Comparison of ENCODE assay signal across 20 cellular contexts in the genomic region with DNA sequence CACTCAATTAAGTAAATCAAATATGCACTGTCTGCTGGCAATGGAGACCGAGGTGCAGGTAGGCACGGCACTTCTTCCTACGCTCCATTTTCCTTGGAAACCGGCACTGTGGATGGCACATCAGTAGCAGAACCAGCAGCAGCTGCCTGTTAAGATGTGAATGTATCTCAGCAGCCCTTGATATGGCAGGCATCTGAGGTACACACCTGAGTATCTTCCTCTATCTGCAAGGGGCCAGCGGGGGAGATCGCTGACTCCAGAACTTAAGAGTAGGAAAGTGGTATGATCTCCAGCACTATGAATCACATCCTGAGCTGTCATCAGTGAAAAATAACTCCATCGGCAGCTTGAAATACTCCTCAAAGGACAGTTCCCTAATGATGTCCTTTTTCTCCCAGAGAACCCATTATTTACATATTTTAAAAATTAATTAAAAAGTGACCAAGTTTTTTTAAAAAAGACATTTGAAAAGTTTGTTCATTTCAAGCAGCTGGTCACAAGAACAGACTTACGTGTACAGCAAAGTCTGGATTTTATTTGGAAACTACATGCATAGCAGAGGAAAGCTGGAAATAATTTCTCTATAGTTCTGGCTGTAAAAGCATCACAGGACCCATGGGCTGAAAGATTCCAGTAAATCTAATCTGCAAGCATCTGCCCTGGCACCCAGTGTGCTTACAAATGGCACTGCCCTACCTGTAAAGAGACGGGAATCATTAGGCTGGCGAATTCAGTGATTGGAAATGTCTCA.
A peak's percentile ranks its signal among the peaks of the same experiment; 100 is the strongest.
DNase-seq lines count a peak whose midpoint lies in the region; ATAC-seq and TF ChIP-seq lines count a peak whose summit lies in the region.
"Had no signal": no experiment of that assay in that cellular context is flagged by ENCODE, and none has a peak within 500 bp of the region (broad histone marks: within the 10 kb centered on the region; RNA-seq: fewer than 3 reads in every experiment).

No MANE protein-coding gene starts in this region.

- peak; percentile 66 for ATAC-seq in SK-N-SH treated with all-trans-retinoic acid at 6 μM for 48 hours
- no peak for ATAC-seq in naive thymus-derived CD8-positive, alpha-beta T cell
- ATAC-seq: foreskin keratinocyte; natural killer cell treated with Interleukin-12 subunit alpha and Interleukin-12 subunit beta and Interleukin-15 and Interleukin-18, amount 100 ng/mL, for 72 hours had no signal

- H3K27ac ChIP-seq in subcutaneous abdominal adipose tissue (ENCODE audit: low read depth, low read length) (peak overlapping the region; percentile 39), Karpas-422 (ENCODE audit: low read length) (no peak overlapping the region)
- H3K27ac ChIP-seq: 22Rv1, foreskin keratinocyte had no signal

- no peaks in the 10 kb centered on the region for H3K9me3 ChIP-seq in subcutaneous abdominal adipose tissue (ENCODE audit: control insufficient read depth in 5 of 5, low read length in 5 of 5)
- H3K9me3 ChIP-seq in Karpas-422 (ENCODE audit: low read length), result no peaks in the 10 kb centered on the region
- H3K9me3 ChIP-seq: HAP-1 had no signal

- H3K27ac Mint-ChIP-seq in activated CD4-positive, alpha-beta T cell treated with anti-CD3 and anti-CD28 coated beads, Interleukin-2, amount 10 ng/mL, durations not matched to agents 24 days and 14 days, result no peak overlapping the region
- no peak overlapping the region for H3K27ac Mint-ChIP-seq in activated CD4-positive, alpha-beta T cell treated with anti-CD3 and anti-CD28 coated beads, Interleukin-2, amount 10 ng/mL, durations not matched to agents 7 days and 5 days
- no peak overlapping the region for H3K27ac Mint-ChIP-seq in naive thymus-derived CD8-positive, alpha-beta T cell
- H3K27ac Mint-ChIP-seq: activated B cell treated with CpG ODN at 0.5 μM for 24 hours; CD8-positive, alpha-beta memory T cell; natural killer cell treated with Interleukin-12 subunit alpha and Interleukin-12 subunit beta and Interleukin-15 and Interleukin-18, amount 100 ng/mL, for 72 hours had no signal

- H3K4me3 ChIP-seq in fibroblast of pulmonary artery (replicated peaks; ENCODE audit: low read depth, low read length), result no peak overlapping the region
- peak overlapping the region in 3 of 5 donors; percentile 34 to 60 (median 36) for H3K4me3 ChIP-seq in subcutaneous abdominal adipose tissue (ENCODE audit: low read depth in 1 of 5, low read length in 5 of 5)
- no peak overlapping the region for H3K4me3 ChIP-seq in Karpas-422 (ENCODE audit: low read length)
- H3K4me3 ChIP-seq: HAP-1 had no signal

- H3K36me3 ChIP-seq in subcutaneous abdominal adipose tissue (ENCODE audit: control insufficient read depth in 5 of 5, insufficient read depth in 5 of 5, low read length in 5 of 5) (no peaks in the 10 kb centered on the region), Karpas-422 (ENCODE audit: insufficient read depth, low read length) (no peaks in the 10 kb centered on the region)
- H3K36me3 ChIP-seq: HAP-1 had no signal

- intact Hi-C loops in activated CD4-positive, alpha-beta T cell treated with anti-CD3 and anti-CD28 coated beads, Interleukin-2, amount 10 ng/mL, durations not matched to agents 24 days and 14 days (cut with micrococcal nuclease), result no loop called here

- H3K9me3 Mint-ChIP-seq in activated CD4-positive, alpha-beta T cell treated with anti-CD3 and anti-CD28 coated beads, Interleukin-2, amount 10 ng/mL, durations not matched to agents 24 days and 14 days, result no peaks in the 10 kb centered on the region
- H3K9me3 Mint-ChIP-seq in activated CD4-positive, alpha-beta T cell treated with anti-CD3 and anti-CD28 coated beads, Interleukin-2, amount 10 ng/mL, durations not matched to agents 7 days and 5 days, result no peaks in the 10 kb centered on the region
- no peaks in the 10 kb centered on the region for H3K9me3 Mint-ChIP-seq in naive thymus-derived CD8-positive, alpha-beta T cell
- H3K9me3 Mint-ChIP-seq: activated B cell treated with CpG ODN at 0.5 μM for 24 hours; CD8-positive, alpha-beta memory T cell had no signal

- H4K20me1 ChIP-seq in Karpas-422 (ENCODE audit: insufficient read depth, low read depth, low read length), result no peaks in the 10 kb centered on the region

- H3K9ac ChIP-seq in subcutaneous abdominal adipose tissue (ENCODE audit: low read length in 5 of 5), result no peak overlapping the region
- no peak overlapping the region for H3K9ac ChIP-seq in Karpas-422 (ENCODE audit: low read length)

- H3K4me3 Mint-ChIP-seq in activated CD4-positive, alpha-beta T cell treated with anti-CD3 and anti-CD28 coated beads, Interleukin-2, amount 10 ng/mL, durations not matched to agents 24 days and 14 days, result no peak overlapping the region
- H3K4me3 Mint-ChIP-seq in activated CD4-positive, alpha-beta T cell treated with anti-CD3 and anti-CD28 coated beads, Interleukin-2, amount 10 ng/mL, durations not matched to agents 7 days and 5 days, result no peak overlapping the region
- H3K4me3 Mint-ChIP-seq in naive thymus-derived CD8-positive, alpha-beta T cell, result no peak overlapping the region
- H3K4me3 Mint-ChIP-seq: activated B cell treated with CpG ODN at 0.5 μM for 24 hours; CD8-positive, alpha-beta memory T cell; natural killer cell treated with Interleukin-12 subunit alpha and Interleukin-12 subunit beta and Interleukin-15 and Interleukin-18, amount 100 ng/mL, for 72 hours had no signal

- H3K9me2 ChIP-seq in Karpas-422 (replicated peaks; ENCODE audit: insufficient read depth, low read length), result no peaks in the 10 kb centered on the region

- no peak overlapping the region for H3K4me2 ChIP-seq in Karpas-422 (ENCODE audit: low read depth, low read length, poor library complexity, severe bottlenecking)

- no peak for TF ChIP-seq CTCF in fibroblast of pulmonary artery (IDR thresholded peaks at IDR 0.05; ENCODE audit: low read length, missing control alignments)

- POLR2A ChIA-PET in activated CD4-positive, alpha-beta T cell treated with anti-CD3 and anti-CD28 coated beads, Interleukin-2, amount 10 ng/mL, durations not matched to agents 7 days and 5 days (lab: Charles Lee), result no interaction called here
- POLR2A ChIA-PET in naive thymus-derived CD8-positive, alpha-beta T cell (lab: Charles Lee), result no interaction called here

- H3K4me1 ChIP-seq in subcutaneous abdominal adipose tissue (ENCODE audit: control insufficient read depth in 5 of 5, insufficient read depth in 5 of 5, low read length in 5 of 5) (peaks cover 5 to 35% (median 18%) of the 10 kb centered on the region in 5 donors), Karpas-422 (ENCODE audit: low read length) (no peaks in the 10 kb centered on the region)
- H3K4me1 ChIP-seq: foreskin keratinocyte, HAP-1 had no signal

- no peaks in the 10 kb centered on the region for H3K36me3 Mint-ChIP-seq in activated CD4-positive, alpha-beta T cell treated with anti-CD3 and anti-CD28 coated beads, Interleukin-2, amount 10 ng/mL, durations not matched to agents 24 days and 14 days (ENCODE audit: low read depth)
- no peaks in the 10 kb centered on the region for H3K36me3 Mint-ChIP-seq in activated CD4-positive, alpha-beta T cell treated with anti-CD3 and anti-CD28 coated beads, Interleukin-2, amount 10 ng/mL, durations not matched to agents 7 days and 5 days (ENCODE audit: low read depth)
- H3K36me3 Mint-ChIP-seq in naive thymus-derived CD8-positive, alpha-beta T cell, result no peaks in the 10 kb centered on the region
- H3K36me3 Mint-ChIP-seq: CD8-positive, alpha-beta memory T cell; natural killer cell treated with Interleukin-12 subunit alpha and Interleukin-12 subunit beta and Interleukin-15 and Interleukin-18, amount 100 ng/mL, for 72 hours had no signal

- H3K27me3 ChIP-seq in subcutaneous abdominal adipose tissue (ENCODE audit: control insufficient read depth in 5 of 5, insufficient read depth in 4 of 5, low read length in 5 of 5) (no peaks in the 10 kb centered on the region), Karpas-422 (ENCODE audit: low read length) (no peaks in the 10 kb centered on the region)
- H3K27me3 ChIP-seq: foreskin keratinocyte had no signal

- H3K4me1 Mint-ChIP-seq in activated CD4-positive, alpha-beta T cell treated with anti-CD3 and anti-CD28 coated beads, Interleukin-2, amount 10 ng/mL, durations not matched to agents 24 days and 14 days, result no peaks in the 10 kb centered on the region
- H3K4me1 Mint-ChIP-seq in activated CD4-positive, alpha-beta T cell treated with anti-CD3 and anti-CD28 coated beads, Interleukin-2, amount 10 ng/mL, durations not matched to agents 7 days and 5 days, result no peaks in the 10 kb centered on the region
- no peaks in the 10 kb centered on the region for H3K4me1 Mint-ChIP-seq in naive thymus-derived CD8-positive, alpha-beta T cell
- H3K4me1 Mint-ChIP-seq: activated B cell treated with CpG ODN at 0.5 μM for 24 hours; CD8-positive, alpha-beta memory T cell had no signal

- H2AFZ ChIP-seq in Karpas-422 (ENCODE audit: low read length), result no peak overlapping the region

- H3K79me2 ChIP-seq in Karpas-422 (ENCODE audit: low read length), result no peaks in the 10 kb centered on the region

- H3K27me3 Mint-ChIP-seq in activated CD4-positive, alpha-beta T cell treated with anti-CD3 and anti-CD28 coated beads, Interleukin-2, amount 10 ng/mL, durations not matched to agents 24 days and 14 days, result no peaks in the 10 kb centered on the region
- H3K27me3 Mint-ChIP-seq in activated CD4-positive, alpha-beta T cell treated with anti-CD3 and anti-CD28 coated beads, Interleukin-2, amount 10 ng/mL, durations not matched to agents 7 days and 5 days, result peaks cover 2% of the 10 kb centered on the region
- H3K27me3 Mint-ChIP-seq in naive thymus-derived CD8-positive, alpha-beta T cell, result peaks cover 0 to 9% (median 2%) of the 10 kb centered on the region in 5 donors
- H3K27me3 Mint-ChIP-seq: natural killer cell treated with Interleukin-12 subunit alpha and Interleukin-12 subunit beta and Interleukin-15 and Interleukin-18, amount 100 ng/mL, for 72 hours had no signal

- peak; percentile 19 for DNase-seq in activated CD4-positive, alpha-beta T cell treated with anti-CD3 and anti-CD28 coated beads, Interleukin-2, amount 10 ng/mL, durations not matched to agents 24 days and 14 days
- no peak for DNase-seq in activated CD4-positive, alpha-beta T cell treated with anti-CD3 and anti-CD28 coated beads, Interleukin-2, amount 10 ng/mL, durations not matched to agents 7 days and 5 days
- DNase-seq in fibroblast of pulmonary artery (ENCODE audit: low read depth) (peak; percentile 65), NCI-H2029 (lab: John Stamatoyannopoulos, UW) (no peak), Karpas-422 (no peak)
- no peak for DNase-seq in naive thymus-derived CD8-positive, alpha-beta T cell
- DNase-seq: activated B cell treated with CpG ODN at 0.5 μM for 24 hours; activated effector memory CD4-positive, alpha-beta T cell treated with Interleukin-2 at 50 U/mL for 16 hours; aorta; CD8-positive, alpha-beta memory T cell; NCI-H774; retina; stimulated activated CD4-positive, alpha-beta T cell treated with anti-CD3 and anti-CD28 coated beads, Interleukin-4, amount 100 ng/mL, for 24 hours; T-helper 1 cell had no signal

- CTCF ChIA-PET in activated CD4-positive, alpha-beta T cell treated with anti-CD3 and anti-CD28 coated beads, Interleukin-2, amount 10 ng/mL, durations not matched to agents 7 days and 5 days (lab: Charles Lee), result no interaction called here

TF ChIP-seq in SK-N-SH treated with all-trans-retinoic acid at 6 μM for 48 hours, 23 proteins besides CTCF, POLR2A, EP300 and RAD21 (continues in another document):
- no peak for TF ChIP-seq ZFP30 (CRISPR knock-in tag; IDR thresholded peaks at IDR 0.05)

Comparison
In these comparisons a context has a peak if more than half of its experiments do, and no peak if none do; other contexts are left out.
1. DNase-seq: peak in activated CD4-positive, alpha-beta T cell treated with anti-CD3 and anti-CD28 coated beads, Interleukin-2, amount 10 ng/mL, durations not matched to agents 24 days and 14 days (single experiment) and fibroblast of pulmonary artery (single experiment); none in activated CD4-positive, alpha-beta T cell treated with anti-CD3 and anti-CD28 coated beads, Interleukin-2, amount 10 ng/mL, durations not matched to agents 7 days and 5 days (single experiment), NCI-H2029 (single experiment), Karpas-422 (single experiment) and naive thymus-derived CD8-positive, alpha-beta T cell (0 of 10).
2. H3K4me3 ChIP-seq: peak in subcutaneous abdominal adipose tissue (3 of 5); none in fibroblast of pulmonary artery (single experiment) and Karpas-422 (single experiment).